22 cellular contexts compared by ENCODE assay signal in the genomic region with DNA sequence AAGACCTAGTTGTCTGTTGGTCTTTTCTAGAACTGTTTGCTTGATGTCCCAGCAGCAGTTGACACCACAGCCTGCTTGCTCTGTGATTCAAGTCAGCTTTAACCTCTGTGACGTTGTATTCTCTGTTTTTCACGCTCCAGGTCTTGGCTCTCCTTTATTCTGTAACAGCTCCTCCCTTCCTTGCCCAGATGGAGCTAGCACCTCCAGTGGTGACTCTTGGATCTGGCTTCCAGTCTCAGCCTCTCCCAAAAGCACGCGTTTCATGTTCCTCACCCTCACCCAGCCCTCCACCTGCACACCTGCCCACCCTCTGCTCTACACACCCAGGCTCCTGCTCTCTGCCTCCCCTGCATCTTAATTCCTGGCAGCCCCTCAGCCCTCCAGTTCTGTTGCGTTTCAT. TPM values are rescaled to one million over a fixed set of nuclear protein-coding genes. Genes with fewer than 3 reads are reported as not detected.
A peak's percentile ranks its signal among the peaks of the same experiment; 100 is the strongest.
DNase-seq lines count a peak whose midpoint lies in the region; ATAC-seq and TF ChIP-seq lines count a peak whose summit lies in the region.
"Had no signal": no experiment of that assay in that cellular context is flagged by ENCODE, and none has a peak within 500 bp of the region (broad histone marks: within the 10 kb centered on the region; RNA-seq: fewer than 3 reads in every experiment).

No MANE protein-coding gene starts in this region.

- BruUV-seq in IMR-90 (replicated peaks; lab: Mats Ljungman, UMichigan), result no TSS peak

- POLR2A ChIA-PET in IMR-90 (lab: Charles Lee; ENCODE audit: unreplicated experiment), result no interaction called here

- no peak overlapping the region for H3K18ac ChIP-seq in IMR-90 (ENCODE audit: low read depth, low read length)

- H2AK9ac ChIP-seq in IMR-90 (replicated peaks; ENCODE audit: low read depth, low read length, poor library complexity), result no peak overlapping the region

- H3K4ac ChIP-seq in IMR-90 (ENCODE audit: low read depth, low read length), result no peak overlapping the region

- no peaks in the 10 kb centered on the region for H3K9me1 ChIP-seq in IMR-90 (ENCODE audit: insufficient read depth, low read length)

- H3K9me3 ChIP-seq in IMR-90 (ENCODE audit: control insufficient read depth, insufficient read depth, low read length), result no peaks in the 10 kb centered on the region
- H3K9me3 ChIP-seq in upper lobe of right lung, result no peaks in the 10 kb centered on the region
- H3K9me3 ChIP-seq: BLaER1 treated with 17β-estradiol and CSF1 and Interleukin-3, amounts not matched to agents 10 nM and 100 nM; left lung had no signal

- no peak overlapping the region for H2AK5ac ChIP-seq in IMR-90 (ENCODE audit: low read depth, low read length)

- 83% methylated on average over 2 of the region's 5 CpGs; no CpG with 5 or more reads in 1 of the 2 experiments for WGBS in IMR-90 (ENCODE audit: extremely low coverage in 2 of 2, insufficient read length in 1 of 2), 2 experiments

- intact Hi-C loops in IMR-90 (cut with micrococcal nuclease), result loop anchor here (10.0 kb wide), 1 partner anchor 277 kb away; no protein-coding TSS in a partner anchor
- intact Hi-C loops in upper lobe of right lung (cut with DNase I), result loop anchor here (5.0 kb wide), 1 partner anchor 115 kb away; no protein-coding TSS in a partner anchor

- no peak for ATAC-seq in IMR-90 (ENCODE audit: low read depth)
- ATAC-seq in upper lobe of right lung, result no peak
- ATAC-seq: activated naive CD8-positive, alpha-beta T cell treated with anti-CD3 and anti-CD28 coated beads, Interleukin-2, amount 50 U/mL, for 24 hours; activated T-cell treated with anti-CD3 and anti-CD28 coated beads, Interleukin-2, amount 50 U/mL, for 72 hours; left lung had no signal

- H3K4me3 ChIP-seq in GM12864 (ENCODE audit: low read depth, low read length), result no peak overlapping the region
- H3K4me3 ChIP-seq in IMR-90 (ENCODE audit: insufficient read depth, low read depth, low read length), result no peak overlapping the region
- no peak overlapping the region for H3K4me3 ChIP-seq in upper lobe of right lung
- H3K4me3 ChIP-seq: BLaER1 treated with 17β-estradiol and CSF1 and Interleukin-3, amounts not matched to agents 10 nM and 100 nM; left lung had no signal

- H3K36me3 ChIP-seq in IMR-90 (ENCODE audit: control insufficient read depth, insufficient read depth, low read length) (no peaks in the 10 kb centered on the region), upper lobe of right lung (no peaks in the 10 kb centered on the region)
- H3K36me3 ChIP-seq: BLaER1 treated with 17β-estradiol and CSF1 and Interleukin-3, amounts not matched to agents 10 nM and 100 nM; left lung had no signal

- in situ Hi-C loops in IMR-90 (cut with MboI; ENCODE audit: low sequenced_read_pairs), result loop anchor here (5.0 kb wide), 1 partner anchor 115 kb away; no protein-coding TSS in a partner anchor

- no peaks in the 10 kb centered on the region for H3K79me1 ChIP-seq in IMR-90 (ENCODE audit: low read depth in 1 of 2, low read length in 2 of 2)

- no peak for DNase-seq in GM12864 (ENCODE audit: low read depth)
- DNase-seq in IMR-90, result no peak
- DNase-seq in left kidney (ENCODE audit: low read depth, low spot score), result peak; percentile 27
- DNase-seq in upper lobe of right lung, result no peak
- no peak for DNase-seq in HK-2 (ENCODE audit: unreplicated experiment)
- no peak for DNase-seq in pons (ENCODE audit: low spot score)
- DNase-seq: activated CD4-positive, alpha-beta memory T cell treated with anti-CD3 and anti-CD28 coated beads, Interleukin-2, amount 10 ng/mL, durations not matched to agents 7 days and 5 days; activated naive CD8-positive, alpha-beta T cell treated with anti-CD3 and anti-CD28 coated beads, Interleukin-2, amount 50 U/mL, for 24 hours; activated T-cell treated with anti-CD3 and anti-CD28 coated beads, Interleukin-2, amount 50 U/mL, for 72 hours; effector memory CD4-positive, alpha-beta T cell; Karpas-422; left lung; NCI-H1694; NCI-H446 treated with DMSO at 0.1 percent for 48 hours; OCI-M1; stimulated activated CD4-positive, alpha-beta T cell treated with anti-CD3 and anti-CD28 coated beads, Interleukin-4, amount 100 ng/mL, for 24 hours; stimulated activated CD8-positive, alpha-beta memory T cell treated with anti-CD3 and anti-CD28 coated beads, Interleukin-4, amount 100 ng/mL, for 48 hours had no signal

- H4K8ac ChIP-seq in IMR-90 (ENCODE audit: low read depth in 2 of 2, low read length in 2 of 2), result no peak overlapping the region

- H3K4me1 ChIP-seq in IMR-90 (ENCODE audit: control insufficient read depth, insufficient read depth, low read length) (no peaks in the 10 kb centered on the region), upper lobe of right lung (peaks cover 7% of the 10 kb centered on the region)

- H3K23ac ChIP-seq in IMR-90 (ENCODE audit: low read depth, low read length), result no peak overlapping the region

- no peak overlapping the region for H2BK15ac ChIP-seq in IMR-90 (ENCODE audit: low read depth, low read length)

- H3K27me3 ChIP-seq in IMR-90 (ENCODE audit: control insufficient read depth, insufficient read depth, low read length) (peaks cover 2% of the 10 kb centered on the region), upper lobe of right lung (no peaks in the 10 kb centered on the region)
- H3K27me3 ChIP-seq: BLaER1 treated with 17β-estradiol and CSF1 and Interleukin-3, amounts not matched to agents 10 nM and 100 nM; left lung had no signal

- H3K4me2 ChIP-seq in IMR-90 (ENCODE audit: low read depth, low read length), result no peak overlapping the region
- H3K4me2 ChIP-seq: BLaER1 treated with 17β-estradiol and CSF1 and Interleukin-3, amounts not matched to agents 10 nM and 100 nM had no signal

- no peak overlapping the region for H2BK120ac ChIP-seq in IMR-90 (ENCODE audit: low read depth, low read length)

- TF ChIP-seq POLR2A in IMR-90 (IDR thresholded peaks at IDR 0.05; ENCODE audit: low read depth, low read length), result no peak

- H2BK20ac ChIP-seq in IMR-90 (ENCODE audit: low read depth, low read length), result no peak overlapping the region

- dilution Hi-C loops in IMR-90 (cut with HindIII; ENCODE audit: low sequenced_read_pairs, unreplicated experiment), result no loop called here

- no peak overlapping the region for H2BK5ac ChIP-seq in IMR-90 (ENCODE audit: low read depth, low read length, poor library complexity, severe bottlenecking)

- CTCF ChIA-PET in IMR-90 (lab: Yijun Ruan, JAX), result interaction anchor here (0.7 kb wide), 1 partner anchor 14 kb away, joined by 3 read pairs; no protein-coding TSS in a partner anchor

- no peak overlapping the region for H3K9ac ChIP-seq in IMR-90 (ENCODE audit: low read depth, low read length)
- H3K9ac ChIP-seq: BLaER1 treated with 17β-estradiol and CSF1 and Interleukin-3, amounts not matched to agents 10 nM and 100 nM had no signal

- peak; percentile 21 for TF ChIP-seq CTCF in GM12864 (IDR thresholded peaks at IDR 0.05; ENCODE audit: low read depth, low read length, missing control alignments)
- 0 out of 2 replicates have a peak, but pooled peaks have one; percentile 5 for TF ChIP-seq CTCF in IMR-90 (conservative IDR thresholded peaks at IDR 0.05; ENCODE audit: low read depth, low read length)
- TF ChIP-seq CTCF in VCaP (conservative IDR thresholded peaks at IDR 0.05), result 0 out of 2 replicates have a peak, but pooled peaks have one; percentile 28
- TF ChIP-seq CTCF in upper lobe of right lung (IDR thresholded peaks at IDR 0.05), result no peak

- H3K27ac ChIP-seq in IMR-90 (ENCODE audit: insufficient read depth, low read length) (no peak overlapping the region), VCaP (no peak overlapping the region), upper lobe of right lung (no peak overlapping the region)
- H3K27ac ChIP-seq: BLaER1 treated with 17β-estradiol and CSF1 and Interleukin-3, amounts not matched to agents 10 nM and 100 nM; left lung had no signal

- H4K5ac ChIP-seq in IMR-90 (ENCODE audit: low read depth, low read length), result no peak overlapping the region

- no peak for TF ChIP-seq RAD21 in IMR-90 (IDR thresholded peaks at IDR 0.05; ENCODE audit: low read length)

- H3K56ac ChIP-seq in IMR-90 (ENCODE audit: extremely low read depth, insufficient read depth, low read length), result no peak overlapping the region

- H4K91ac ChIP-seq in IMR-90 (ENCODE audit: insufficient read depth, low read depth, low read length), result no peak overlapping the region

- H2AFZ ChIP-seq in IMR-90 (replicated peaks; ENCODE audit: low read length, poor library complexity), result no peak overlapping the region

- H3K14ac ChIP-seq in IMR-90 (replicated peaks; ENCODE audit: low read depth, low read length), result no peak overlapping the region

- no peaks in the 10 kb centered on the region for H4K20me1 ChIP-seq in IMR-90 (ENCODE audit: insufficient read depth, low read length)
- H4K20me1 ChIP-seq: BLaER1 treated with 17β-estradiol and CSF1 and Interleukin-3, amounts not matched to agents 10 nM and 100 nM had no signal

TF ChIP-seq in IMR-90, 13 proteins besides CTCF, POLR2A, EP300 and RAD21:
- no peak for TF ChIP-seq CHD1 (IDR thresholded peaks at IDR 0.05; ENCODE audit: low read depth, low read length)

RNA-seq across cellular contexts. Expression of a gene that starts 50.6 kb away (rescaled TPM):
- total RNA-seq in IMR-90 (2012; rRNA removed), result under 0.01 TPM in 1 of 2 replicates, not detected in the other
- not detected in 2 replicates for polyA plus RNA-seq in IMR-90 (2012; rRNA removed)
- not detected in 2 replicates for polyA plus RNA-seq in IMR-90 (2012; cell fraction: cytosol; rRNA removed)
- polyA plus RNA-seq in IMR-90 (2012; cell fraction: nucleus; rRNA removed; ENCODE audit: low replicate concordance), result not detected in 2 replicates
- not detected for total RNA-seq in upper lobe of right lung
- total RNA-seq: activated CD4-positive, alpha-beta memory T cell treated with anti-CD3 and anti-CD28 coated beads, Interleukin-2, amount 10 ng/mL, durations not matched to agents 7 days and 5 days; cardiac septum; left lung; osteoblast; skeletal muscle tissue had no signal
